8 cellular contexts compared by ENCODE assay signal in genomic region chr3:42036483-42036823, GRCh38. TPM values are rescaled to one million over a fixed set of nuclear protein-coding genes. Genes with fewer than 3 reads are reported as not detected.
DNase-seq lines count a peak whose midpoint lies in the region; ATAC-seq and TF ChIP-seq lines count a peak whose summit lies in the region.

No MANE protein-coding gene starts in this region.

- no peak overlapping the region for H3K4me3 ChIP-seq in AG04450 (ENCODE audit: low read depth, low read length)
- H3K4me3 ChIP-seq in astrocyte of the spinal cord (ENCODE audit: low read depth, low read length) = no peak overlapping the region
- H3K4me3 ChIP-seq in left lung = no peak overlapping the region
- H3K4me3 ChIP-seq in CD4-positive, alpha-beta memory T cell (ENCODE audit: low read length in 2 of 2) = no peak overlapping the region

- no peaks in the 10 kb centered on the region for H3K27me3 ChIP-seq in AG04450 (ENCODE audit: control insufficient read depth, insufficient read depth, low read length)
- H3K27me3 ChIP-seq in left lung = no peaks in the 10 kb centered on the region
- no peaks in the 10 kb centered on the region for H3K27me3 ChIP-seq in CD4-positive, alpha-beta memory T cell (ENCODE audit: insufficient read depth, low read length)

- intact Hi-C loops in left lung (cut with DNase I) = no loop called here
- intact Hi-C loops in CD4-positive, alpha-beta memory T cell (cut with micrococcal nuclease) = no loop called here

- H3K27me3 Mint-ChIP-seq in CD4-positive, alpha-beta memory T cell = no peaks in the 10 kb centered on the region

- peaks cover 13 to 24% (median 17%) of the 10 kb centered on the region in 4 donors for H3K4me1 Mint-ChIP-seq in CD4-positive, alpha-beta memory T cell

- no peak overlapping the region for H3K4me3 Mint-ChIP-seq in CD4-positive, alpha-beta memory T cell

- H3K36me3 ChIP-seq in left lung = no peaks in the 10 kb centered on the region
- no peaks in the 10 kb centered on the region for H3K36me3 ChIP-seq in CD4-positive, alpha-beta memory T cell (ENCODE audit: insufficient read depth, low read length)

- TF ChIP-seq CTCF in AG04450 (IDR thresholded peaks at IDR 0.05; ENCODE audit: low read depth, low read length) (no peak), astrocyte of the spinal cord (IDR thresholded peaks at IDR 0.05; ENCODE audit: low read depth, low read length) (no peak), left lung (IDR thresholded peaks at IDR 0.05) (no peak)

- ATAC-seq in HG02852 (IDR thresholded peaks at IDR 0.05; ENCODE audit: unreplicated experiment) = peak; percentile 65
- ATAC-seq in left lung = peak; percentile 70

- H3K9me3 Mint-ChIP-seq in CD4-positive, alpha-beta memory T cell = no peaks in the 10 kb centered on the region

- H3K27ac ChIP-seq in AG04450 (ENCODE audit: low read depth, low read length) (peak overlapping the region; percentile 85), left lung (peak overlapping the region; percentile 54 to 69)
- H3K27ac ChIP-seq in CD4-positive, alpha-beta memory T cell (ENCODE audit: low read depth, low read length) = no peak overlapping the region

- DNase-seq in AG04450 (ENCODE audit: low read depth, low spot score) (peak; percentile 82), astrocyte of the spinal cord (ENCODE audit: low read depth, low spot score) (peak; percentile 88), left lung (no peak), NOMO-1 treated with dmso at 0.1 percent for 144 hours (lab: John Stamatoyannopoulos, UW; ENCODE audit: unreplicated experiment) (no peak), AML-193 (lab: John Stamatoyannopoulos, UW) (no peak), T-helper 2 cell (no peak)
- no peak for DNase-seq in CD4-positive, alpha-beta memory T cell

- POLR2A ChIA-PET in AG04450 (lab: Yijun Ruan, JAX) = interaction anchor here (0.9 to 1.2 kb wide), 2 partner anchors 17 to 62 kb away, joined by 4 read pairs; no protein-coding TSS in a partner anchor
- POLR2A ChIA-PET in CD4-positive, alpha-beta memory T cell (lab: Charles Lee; ENCODE audit: partially characterized antibody) = no interaction called here

- no peaks in the 10 kb centered on the region for H3K9me3 ChIP-seq in AG04450 (ENCODE audit: control insufficient read depth, insufficient read depth, low read length)
- H3K9me3 ChIP-seq in left lung = no peaks in the 10 kb centered on the region
- no peaks in the 10 kb centered on the region for H3K9me3 ChIP-seq in CD4-positive, alpha-beta memory T cell (ENCODE audit: control insufficient read depth in 1 of 2, low read length in 2 of 2)

- CTCF ChIA-PET in AG04450 (lab: Charles Lee) = interaction anchor here (0.6 to 1.7 kb wide), 4 partner anchors 11 to 155 kb away, joined by 3 to 8 read pairs (median 4); no protein-coding TSS in a partner anchor
- CTCF ChIA-PET in CD4-positive, alpha-beta memory T cell (lab: Charles Lee; ENCODE audit: partially characterized antibody) = no interaction called here

- H3K27ac Mint-ChIP-seq in CD4-positive, alpha-beta memory T cell = peak overlapping the region in 2 of 7 donors; percentile 65 to 76

- peaks cover 10 to 16% of the 10 kb centered on the region in 2 donors for H3K36me3 Mint-ChIP-seq in CD4-positive, alpha-beta memory T cell

- peaks cover 31 to 52% of the 10 kb centered on the region in 2 donors for H3K4me1 ChIP-seq in left lung
- no peaks in the 10 kb centered on the region for H3K4me1 ChIP-seq in CD4-positive, alpha-beta memory T cell (ENCODE audit: insufficient read depth, low read length)

- in situ Hi-C loops in astrocyte of the spinal cord (cut with HindIII; ENCODE audit: low sequenced_read_pairs) = no loop called here

RNA-seq across cellular contexts. Expression of gene TRAK1, which starts 54.7 kb away (rescaled TPM):
- 22.3 and 25.1 TPM in 2 replicates for polyA plus RNA-seq in AG04450 (2011; rRNA removed)
- 37.2 and 37.8 TPM in 2 replicates for polyA minus RNA-seq in AG04450 (2011; rRNA and poly(A)+ RNA removed)
- total RNA-seq in left lung = 10 to 100 TPM; 40.9 to 50.3 TPM
- total RNA-seq in CD4-positive, alpha-beta memory T cell = 10 to 100 TPM; 15.9 to 17.2 TPM
- 10 to 100 TPM in 1 of 2 donors, 1 to 10 TPM in 1; 3.4 to 10.5 TPM for polyA plus RNA-seq in CD4-positive, alpha-beta memory T cell

Comparison
In these comparisons a context has a peak if more than half of its experiments do, and no peak if none do; other contexts are left out.
1. DNase-seq: peak in AG04450 (single experiment) and astrocyte of the spinal cord (single experiment); none in left lung (0 of 2), CD4-positive, alpha-beta memory T cell (0 of 5), NOMO-1 treated with dmso at 0.1 percent for 144 hours (single experiment), AML-193 (0 of 2) and T-helper 2 cell (0 of 5).